Comparison of ENCODE assay signal across 1 cellular context in genomic region chr5:171313481-171314206, GRCh38.
A peak's percentile ranks its signal among the peaks of the same experiment; 100 is the strongest.
TF ChIP-seq lines count a peak whose summit lies in the region.

No MANE protein-coding gene starts in this region.

TF ChIP-seq in H1, 55 proteins besides CTCF, POLR2A, EP300 and RAD21:
- TF ChIP-seq RNF2 (IDR thresholded peaks at IDR 0.05; ENCODE audit: borderline replicate concordance, low read depth, low read length, missing control alignments, poor library complexity, severe bottlenecking) (peak; percentile 95), CTBP2 (IDR thresholded peaks at IDR 0.05; ENCODE audit: borderline replicate concordance, insufficient read depth, insufficient read length, low read length) (peak; percentile 85), CHD7 (IDR thresholded peaks at IDR 0.05; ENCODE audit: insufficient replicate concordance, low read length) (no peak), EZH2 (IDR thresholded peaks at IDR 0.05; ENCODE audit: low read depth, low read length, severe bottlenecking) (peak; percentile 79), RXRA (IDR thresholded peaks at IDR 0.05; ENCODE audit: insufficient read depth, low read depth, low read length) (no peak), SUZ12 (IDR thresholded peaks at IDR 0.05; ENCODE audit: low read length) (peak; percentile 88)
